Comparison of ENCODE assay signal across 32 cellular contexts in the genomic region with DNA sequence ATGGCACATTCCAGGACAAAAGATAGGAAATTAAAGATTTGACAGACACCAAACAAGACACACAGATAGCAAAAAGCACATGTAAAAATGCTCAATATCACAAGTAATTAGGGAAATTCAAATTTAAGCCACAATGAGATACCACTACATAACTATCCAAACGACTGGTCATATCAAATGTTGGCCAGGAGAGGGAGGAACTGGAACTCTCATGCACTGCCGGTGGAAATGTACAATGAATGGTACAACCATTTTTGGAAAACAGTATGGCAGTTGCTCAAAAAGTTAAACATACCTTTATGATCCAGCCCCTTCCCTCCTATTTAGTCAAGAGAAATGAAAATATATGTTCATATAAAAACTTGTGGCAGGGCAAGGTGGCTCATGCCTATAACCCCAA. TPM values are rescaled to one million over a fixed set of nuclear protein-coding genes. Genes with fewer than 3 reads are reported as not detected.
DNase-seq lines count a peak whose midpoint lies in the region; ATAC-seq, FAIRE-seq and TF ChIP-seq lines count a peak whose summit lies in the region.
"Had no signal": no experiment of that assay in that cellular context is flagged by ENCODE, and none has a peak within 500 bp of the region (broad histone marks: within the 10 kb centered on the region; RNA-seq: fewer than 3 reads in every experiment).

No MANE protein-coding gene starts in this region.

- peaks cover 3% of the 10 kb centered on the region for H3K9me3 Mint-ChIP-seq in stimulated activated memory B cell treated with anti-CD40 and anti-IgM and Interleukin-4, amounts not matched to agents 10 μg/mL and 1 μg/mL and 100 μg/mL, for 72 hours
- no peaks in the 10 kb centered on the region for H3K9me3 Mint-ChIP-seq in activated CD4-positive, alpha-beta memory T cell treated with anti-CD3 and anti-CD28 coated beads, Interleukin-2, amount 10 ng/mL, durations not matched to agents 7 days and 5 days
- H3K9me3 Mint-ChIP-seq: activated CD4-positive, alpha-beta T cell treated with anti-CD3 and anti-CD28 coated beads, Interleukin-2, amount 10 ng/mL, durations not matched to agents 7 days and 5 days; activated naive CD8-positive, alpha-beta T cell treated with anti-CD3 and anti-CD28 coated beads, Interleukin-2, amount 50 U/mL, for 24 hours; activated T-cell treated with anti-CD3 and anti-CD28 coated beads, Interleukin-2, amount 50 U/mL, for 4 hours; stimulated activated naive CD8-positive, alpha-beta T cell treated with anti-CD3 and anti-CD28 coated beads, Interleukin-15, Interleukin-2, amounts not matched to agents 100 ng/mL and 50 ng/mL, for 24 hours had no signal

- no peaks in the 10 kb centered on the region for H3K27me3 Mint-ChIP-seq in stimulated activated memory B cell treated with anti-CD40 and anti-IgM and Interleukin-4, amounts not matched to agents 10 μg/mL and 1 μg/mL and 100 μg/mL, for 72 hours
- H3K27me3 Mint-ChIP-seq in activated CD4-positive, alpha-beta memory T cell treated with anti-CD3 and anti-CD28 coated beads, Interleukin-2, amount 10 ng/mL, durations not matched to agents 7 days and 5 days, result no peaks in the 10 kb centered on the region
- H3K27me3 Mint-ChIP-seq: activated naive CD8-positive, alpha-beta T cell treated with anti-CD3 and anti-CD28 coated beads, Interleukin-2, amount 50 U/mL, for 24 hours had no signal

- CTCF ChIA-PET in A549 (lab: Yijun Ruan, JAX), result interaction anchor here (0.6 to 7.2 kb wide), 4 partner anchors 9 to 96 kb away, joined by 3 to 49 read pairs (median 4); no protein-coding TSS in a partner anchor
- CTCF ChIA-PET in activated CD4-positive, alpha-beta memory T cell treated with anti-CD3 and anti-CD28 coated beads, Interleukin-2, amount 10 ng/mL, durations not matched to agents 7 days and 5 days (lab: Charles Lee), result no interaction called here

- H3K27ac Mint-ChIP-seq in stimulated activated memory B cell treated with anti-CD40 and anti-IgM and Interleukin-4, amounts not matched to agents 10 μg/mL and 1 μg/mL and 100 μg/mL, for 72 hours, result no peak overlapping the region
- no peak overlapping the region for H3K27ac Mint-ChIP-seq in activated CD4-positive, alpha-beta memory T cell treated with anti-CD3 and anti-CD28 coated beads, Interleukin-2, amount 10 ng/mL, durations not matched to agents 7 days and 5 days
- H3K27ac Mint-ChIP-seq: activated CD4-positive, alpha-beta T cell treated with anti-CD3 and anti-CD28 coated beads, Interleukin-2, amount 10 ng/mL, durations not matched to agents 7 days and 5 days; activated naive CD8-positive, alpha-beta T cell treated with anti-CD3 and anti-CD28 coated beads, Interleukin-2, amount 50 U/mL, for 24 hours; B cell; stimulated activated naive CD8-positive, alpha-beta T cell treated with anti-CD3 and anti-CD28 coated beads, Interleukin-15, Interleukin-2, amounts not matched to agents 100 ng/mL and 50 ng/mL, for 24 hours; WTC11 had no signal

- DNase-seq in A549 (ENCODE audit: low read depth in 1 of 2, low spot score in 1 of 2) (no peak), GM13977 (ENCODE audit: low spot score) (no peak), astrocyte of the spinal cord (ENCODE audit: low read depth, low spot score) (no peak), fibroblast of pulmonary artery (ENCODE audit: low read depth) (no peak), coronary artery (ENCODE audit: low spot score) (no peak), gastrocnemius medialis (no peak)
- DNase-seq in activated CD4-positive, alpha-beta memory T cell treated with anti-CD3 and anti-CD28 coated beads, Interleukin-2, amount 10 ng/mL, durations not matched to agents 7 days and 5 days, result no peak
- DNase-seq: activated CD4-positive, alpha-beta T cell treated with anti-CD3 and anti-CD28 coated beads, Interleukin-2, amount 10 ng/mL, durations not matched to agents 7 days and 5 days; activated naive CD8-positive, alpha-beta T cell treated with anti-CD3 and anti-CD28 coated beads, Interleukin-2, amount 50 U/mL, for 24 hours; activated T-cell treated with anti-CD3 and anti-CD28 coated beads, Interleukin-2, amount 50 U/mL, for 4 hours; effector memory CD4-positive, alpha-beta T cell; left ventricle myocardium superior; naive B cell; NCI-H1105 treated with DMSO at 0.1 percent for 48 hours; NCI-H2029; NCI-H526; nucleus accumbens; psoas muscle had no signal

- no peak; a peak in 1 of 5 replicates for TF ChIP-seq RAD21 in A549 (conservative IDR thresholded peaks at IDR 0.05 in 1 of 2, IDR thresholded peaks at IDR 0.05 in 1 of 2)

- no peaks in the 10 kb centered on the region for H3K36me3 ChIP-seq in gastrocnemius medialis
- H3K36me3 ChIP-seq: esophagus muscularis mucosa, SJSA1, thoracic aorta, vagina had no signal

- WGBS in A549 (ENCODE audit: missing lambda C conversion rate), result 48% methylated on average over 2 of the region's 2 CpGs

- no peaks in the 10 kb centered on the region for H3K4me1 Mint-ChIP-seq in stimulated activated memory B cell treated with anti-CD40 and anti-IgM and Interleukin-4, amounts not matched to agents 10 μg/mL and 1 μg/mL and 100 μg/mL, for 72 hours
- no peaks in the 10 kb centered on the region for H3K4me1 Mint-ChIP-seq in activated CD4-positive, alpha-beta memory T cell treated with anti-CD3 and anti-CD28 coated beads, Interleukin-2, amount 10 ng/mL, durations not matched to agents 7 days and 5 days
- H3K4me1 Mint-ChIP-seq: activated CD4-positive, alpha-beta T cell treated with anti-CD3 and anti-CD28 coated beads, Interleukin-2, amount 10 ng/mL, durations not matched to agents 7 days and 5 days; activated naive CD8-positive, alpha-beta T cell treated with anti-CD3 and anti-CD28 coated beads, Interleukin-2, amount 50 U/mL, for 24 hours; B cell; naive B cell had no signal

- POLR2A ChIA-PET in A549 (lab: Yijun Ruan, JAX), result no interaction called here
- POLR2A ChIA-PET in activated CD4-positive, alpha-beta memory T cell treated with anti-CD3 and anti-CD28 coated beads, Interleukin-2, amount 10 ng/mL, durations not matched to agents 7 days and 5 days (lab: Charles Lee), result no interaction called here

- H3K4me2 ChIP-seq in A549, result no peak overlapping the region

- FAIRE-seq in A549 (lab: Jason Lieb, UNC), result peak; percentile 97
- FAIRE-seq: colon, G401.6, GM18507, keratinocyte, RCC 7860 had no signal

- no peak for TF ChIP-seq POLR2A in A549 (IDR thresholded peaks at IDR 0.05; ENCODE audit: low read length)
- TF ChIP-seq POLR2A in gastrocnemius medialis (IDR thresholded peaks at IDR 0.05), result no peak

- H3K9me3 ChIP-seq in A549 (peaks cover 16% of the 10 kb centered on the region; the same call in 2 of the 3 replicates), gastrocnemius medialis (no peaks in the 10 kb centered on the region)
- H3K9me3 ChIP-seq: psoas muscle, SJSA1, thoracic aorta, vagina had no signal

- H3K36me3 Mint-ChIP-seq in stimulated activated memory B cell treated with anti-CD40 and anti-IgM and Interleukin-4, amounts not matched to agents 10 μg/mL and 1 μg/mL and 100 μg/mL, for 72 hours, result no peaks in the 10 kb centered on the region
- H3K36me3 Mint-ChIP-seq in activated CD4-positive, alpha-beta memory T cell treated with anti-CD3 and anti-CD28 coated beads, Interleukin-2, amount 10 ng/mL, durations not matched to agents 7 days and 5 days (ENCODE audit: low read depth), result no peaks in the 10 kb centered on the region
- H3K36me3 Mint-ChIP-seq: naive B cell had no signal

- peaks cover 15% of the 10 kb centered on the region for H3K4me1 ChIP-seq in A549
- no peaks in the 10 kb centered on the region for H3K4me1 ChIP-seq in gastrocnemius medialis
- H3K4me1 ChIP-seq: esophagus muscularis mucosa, psoas muscle, vagina had no signal

- no peak for TF ChIP-seq EP300 in A549 (IDR thresholded peaks at IDR 0.05)

- intact Hi-C loops in gastrocnemius medialis (cut with DNase I; ENCODE audit: low total_unique reads), result no loop called here

- H3K4me3 ChIP-seq in A549, result no peak overlapping the region
- no peak overlapping the region for H3K4me3 ChIP-seq in astrocyte of the spinal cord (ENCODE audit: low read depth, low read length)
- no peak overlapping the region for H3K4me3 ChIP-seq in fibroblast of pulmonary artery (replicated peaks; ENCODE audit: low read depth, low read length)
- no peak overlapping the region for H3K4me3 ChIP-seq in coronary artery
- no peak overlapping the region for H3K4me3 ChIP-seq in gastrocnemius medialis
- H3K4me3 ChIP-seq: esophagus muscularis mucosa, psoas muscle, SJSA1, thoracic aorta, vagina had no signal

- TF ChIP-seq CTCF in A549 (IDR thresholded peaks at IDR 0.05) (no peak), GM13977 (IDR thresholded peaks at IDR 0.05; ENCODE audit: extremely low read depth, insufficient read depth, missing control alignments) (peak; percentile 2), astrocyte of the spinal cord (IDR thresholded peaks at IDR 0.05; ENCODE audit: low read depth, low read length) (peak; percentile 3), fibroblast of pulmonary artery (IDR thresholded peaks at IDR 0.05; ENCODE audit: low read length, missing control alignments) (peak; percentile 15), coronary artery (IDR thresholded peaks at IDR 0.05) (no peak), gastrocnemius medialis (IDR thresholded peaks at IDR 0.05 in 4 of 5, conservative IDR thresholded peaks at IDR 0.05 in 1 of 5) (no peak)

- no peaks in the 10 kb centered on the region for H3K27me3 ChIP-seq in gastrocnemius medialis
- H3K27me3 ChIP-seq: esophagus muscularis mucosa, vagina had no signal

- H3K4me3 Mint-ChIP-seq in stimulated activated memory B cell treated with anti-CD40 and anti-IgM and Interleukin-4, amounts not matched to agents 10 μg/mL and 1 μg/mL and 100 μg/mL, for 72 hours, result no peak overlapping the region
- no peak overlapping the region for H3K4me3 Mint-ChIP-seq in activated CD4-positive, alpha-beta memory T cell treated with anti-CD3 and anti-CD28 coated beads, Interleukin-2, amount 10 ng/mL, durations not matched to agents 7 days and 5 days
- H3K4me3 Mint-ChIP-seq: activated CD4-positive, alpha-beta T cell treated with anti-CD3 and anti-CD28 coated beads, Interleukin-2, amount 10 ng/mL, durations not matched to agents 7 days and 5 days; activated naive CD8-positive, alpha-beta T cell treated with anti-CD3 and anti-CD28 coated beads, Interleukin-2, amount 50 U/mL, for 24 hours; activated T-cell treated with anti-CD3 and anti-CD28 coated beads, Interleukin-2, amount 50 U/mL, for 4 hours; B cell; naive B cell; stimulated activated naive CD8-positive, alpha-beta T cell treated with anti-CD3 and anti-CD28 coated beads, Interleukin-15, Interleukin-2, amounts not matched to agents 100 ng/mL and 50 ng/mL, for 24 hours; WTC11 had no signal

- in situ Hi-C loops in GM13977 (cut with MboI; ENCODE audit: low pct_unique_long_range_greater_than_20kb, low sequenced_read_pairs, unreplicated experiment) (no loop called here), astrocyte of the spinal cord (cut with HindIII; ENCODE audit: low sequenced_read_pairs) (no loop called here), gastrocnemius medialis (cut with MboI; ENCODE audit: low sequenced_read_pairs in 4 of 4) (no loop called here)

- no peak overlapping the region for H3K27ac ChIP-seq in A549
- no peak overlapping the region for H3K27ac ChIP-seq in coronary artery
- no peak overlapping the region for H3K27ac ChIP-seq in gastrocnemius medialis
- H3K27ac ChIP-seq: esophagus muscularis mucosa, psoas muscle, SJSA1, thoracic aorta, vagina had no signal

- ATAC-seq in A549, result no peak
- ATAC-seq in stimulated activated memory B cell treated with anti-CD40 and anti-IgM and Interleukin-4, amounts not matched to agents 10 μg/mL and 1 μg/mL and 100 μg/mL, for 72 hours, result no peak
- ATAC-seq in gastrocnemius medialis, result no peak
- ATAC-seq: activated naive CD8-positive, alpha-beta T cell treated with anti-CD3 and anti-CD28 coated beads, Interleukin-2, amount 50 U/mL, for 24 hours; activated T-cell treated with anti-CD3 and anti-CD28 coated beads, Interleukin-2, amount 50 U/mL, for 4 hours; left ventricle myocardium superior; psoas muscle; WTC11 had no signal

RNA-seq across cellular contexts. Expression of a gene that starts 36.8 kb away (rescaled TPM):
- polyA plus RNA-seq in A549 (2011; rRNA removed) (8.6 and 19.7 TPM in 2 replicates), A549 (2017; fragmentation: RNase III; extraction: RNeasy Plus Mini Kit Qiagen cat#74134 plus additional on column Dnase treatment) (25.2 to 28.1 TPM (median 26.6 TPM) in 3 replicates)
- 12.2 and 13.5 TPM in 2 replicates for polyA plus RNA-seq in A549 (2012; cell fraction: cytosol; rRNA removed)
- 18.7 and 22.1 TPM in 2 replicates for polyA plus RNA-seq in A549 (2012; cell fraction: nucleus; rRNA removed)
- 14.1 and 16.4 TPM in 2 replicates for polyA minus RNA-seq in A549 (2011; rRNA and poly(A)+ RNA removed)
- total RNA-seq in activated CD4-positive, alpha-beta memory T cell treated with anti-CD3 and anti-CD28 coated beads, Interleukin-2, amount 10 ng/mL, durations not matched to agents 7 days and 5 days, result 1 to 10 TPM in 1 of 2 experiments, under 1 TPM in 1; 0.68 to 1.6 TPM
- under 1 TPM in 2 of 4 donors, not detected in 2; 0.31 to 0.64 TPM for total RNA-seq in gastrocnemius medialis
- total RNA-seq: B cell, SJSA1 had no signal

RNA-seq across cellular contexts. Expression of a gene that starts 42.0 kb away (rescaled TPM):
- not detected in 2 replicates for polyA plus RNA-seq in A549 (2011; rRNA removed)
- polyA plus RNA-seq in A549 (2012; cell fraction: cytosol; rRNA removed), result not detected in 2 replicates
- polyA plus RNA-seq in A549 (2012; cell fraction: nucleus; rRNA removed), result not detected in 2 replicates
- not detected in 3 replicates for polyA plus RNA-seq in A549 (2017; fragmentation: RNase III; extraction: RNeasy Plus Mini Kit Qiagen cat#74134 plus additional on column Dnase treatment)
- not detected in 2 replicates for polyA minus RNA-seq in A549 (2011; rRNA and poly(A)+ RNA removed)
- total RNA-seq in activated CD4-positive, alpha-beta memory T cell treated with anti-CD3 and anti-CD28 coated beads, Interleukin-2, amount 10 ng/mL, durations not matched to agents 7 days and 5 days, result not detected
- total RNA-seq in gastrocnemius medialis, result not detected
- total RNA-seq: A673; activated CD4-positive, alpha-beta T cell treated with anti-CD3 and anti-CD28 coated beads, Interleukin-2, amount 10 ng/mL, durations not matched to agents 7 days and 5 days; activated T-cell treated with anti-CD3 and anti-CD28 coated beads, Interleukin-2, amount 50 U/mL, for 4 hours; B cell; esophagus muscularis mucosa; left ventricle myocardium superior; psoas muscle; SJSA1; thoracic aorta; vagina had no signal
- polyA plus RNA-seq: keratinocyte, psoas muscle had no signal

Comparison
In these comparisons a context has a peak if more than half of its experiments do, and no peak if none do; other contexts are left out.
1. CTCF ChIP-seq: peak in GM13977 (single experiment), astrocyte of the spinal cord (single experiment) and fibroblast of pulmonary artery (single experiment); none in A549 (single experiment), coronary artery (single experiment) and gastrocnemius medialis (0 of 5).